ENCODE assay signal across 29 cellular contexts in the genomic region with DNA sequence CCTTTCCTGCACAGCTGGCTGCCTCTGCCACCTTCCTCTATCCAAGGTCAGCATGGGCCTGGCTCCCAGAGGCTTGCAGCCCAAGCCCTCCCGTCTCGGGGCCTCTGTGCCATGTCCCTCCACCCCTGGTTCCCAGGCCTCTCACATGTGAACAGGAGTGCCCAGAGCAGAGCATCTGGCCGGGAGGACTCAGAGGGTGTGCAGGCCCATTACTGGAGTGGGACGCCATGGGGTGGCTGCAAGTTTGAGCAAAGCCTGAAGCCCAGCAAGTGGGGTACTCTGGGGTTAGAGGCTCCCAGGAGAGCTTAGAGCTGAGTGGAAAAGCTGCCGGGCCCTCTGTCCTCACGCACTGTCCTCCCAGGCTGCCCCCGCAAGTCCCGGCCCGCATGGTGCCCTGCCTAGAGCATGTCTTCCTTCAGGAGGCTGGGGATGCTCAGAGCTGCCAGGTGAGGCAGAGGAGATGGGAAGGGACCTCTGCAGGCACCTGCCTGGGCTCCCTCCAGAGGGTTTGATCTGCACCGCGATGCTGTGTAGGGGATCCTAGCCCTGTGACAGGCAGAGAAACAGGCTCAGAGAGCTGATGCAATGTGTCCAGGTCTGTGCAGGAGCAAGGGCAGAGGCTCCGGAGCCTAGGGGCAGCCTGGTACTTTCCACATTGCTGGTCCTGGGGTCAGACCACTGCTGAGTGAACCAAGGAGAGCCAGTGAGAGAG. TPM values are rescaled to one million over a fixed set of nuclear protein-coding genes. Genes with fewer than 3 reads are reported as not detected.
DNase-seq lines count a peak whose midpoint lies in the region; ATAC-seq and TF ChIP-seq lines count a peak whose summit lies in the region.
"Had no signal": no experiment of that assay in that cellular context is flagged by ENCODE, and none has a peak within 500 bp of the region (broad histone marks: within the 10 kb centered on the region; RNA-seq: fewer than 3 reads in every experiment).

No MANE protein-coding gene starts in this region.

- no peak overlapping the region for H2BK5ac ChIP-seq in neuronal stem cell (ENCODE audit: low read length)

- peaks cover 10% of the 10 kb centered on the region for H3K9me3 Mint-ChIP-seq in activated CD4-positive, alpha-beta memory T cell treated with anti-CD3 and anti-CD28 coated beads, Interleukin-2, amount 10 ng/mL, durations not matched to agents 7 days and 5 days
- H3K9me3 Mint-ChIP-seq: CD4-positive, alpha-beta memory T cell had no signal

- no peak overlapping the region for H3K9ac ChIP-seq in neuronal stem cell (ENCODE audit: low read depth, low read length, poor library complexity)

- no peaks in the 10 kb centered on the region for H3K79me1 ChIP-seq in neuronal stem cell (ENCODE audit: low read depth, low read length)

- no CpG with 5 or more reads among the region's 12 CpGs for WGBS in neuronal stem cell (ENCODE audit: extremely low coverage in 2 of 2, insufficient read length in 2 of 2, insufficient replicate concordance in 1 of 2), 2 donors
- WGBS in aorta, 2 donors = 85 to 89% methylated on average over 12 of the region's 12 CpGs

- intact Hi-C loops in cardiac septum (cut with DNase I) (no loop called here), left ventricle myocardium superior (cut with micrococcal nuclease) (no loop called here), aorta (cut with DNase I) (no loop called here)

- TF ChIP-seq CTCF in BE2C (IDR thresholded peaks at IDR 0.05; ENCODE audit: low read depth, low read length) = no peak

- H3K36me3 Mint-ChIP-seq in activated CD4-positive, alpha-beta memory T cell treated with anti-CD3 and anti-CD28 coated beads, Interleukin-2, amount 10 ng/mL, durations not matched to agents 7 days and 5 days (ENCODE audit: low read depth) = peaks cover 13% of the 10 kb centered on the region
- H3K36me3 Mint-ChIP-seq: CD4-positive, alpha-beta memory T cell; IgD-negative memory B cell had no signal

- peaks cover 23% of the 10 kb centered on the region for H3K4me1 Mint-ChIP-seq in activated CD4-positive, alpha-beta memory T cell treated with anti-CD3 and anti-CD28 coated beads, Interleukin-2, amount 10 ng/mL, durations not matched to agents 7 days and 5 days

- peak overlapping the region; percentile 30 for H2BK15ac ChIP-seq in neuronal stem cell (ENCODE audit: low read length)

- H3K27me3 ChIP-seq in neuronal stem cell (ENCODE audit: control insufficient read depth in 3 of 3, insufficient read depth in 3 of 3, low read depth in 1 of 3, low read length in 3 of 3) (peaks cover 0 to 24% (median 0%) of the 10 kb centered on the region in 3 experiments), aorta (ENCODE audit: control insufficient read depth in 1 of 2, insufficient read depth in 2 of 2, low read length in 1 of 2) (no peaks in the 10 kb centered on the region), BE2C (peaks cover 5% of the 10 kb centered on the region)
- H3K27me3 ChIP-seq: SJSA1, upper lobe of left lung had no signal

- H3K27me3 Mint-ChIP-seq in activated CD4-positive, alpha-beta memory T cell treated with anti-CD3 and anti-CD28 coated beads, Interleukin-2, amount 10 ng/mL, durations not matched to agents 7 days and 5 days = peaks cover 12% of the 10 kb centered on the region
- H3K27me3 Mint-ChIP-seq: IgD-negative memory B cell had no signal

- H3K4me3 ChIP-seq in neuronal stem cell (ENCODE audit: low read length in 2 of 2) (no peak overlapping the region), aorta (ENCODE audit: low read length in 2 of 2) (no peak overlapping the region), BE2C (ENCODE audit: low read depth, low read length) (no peak overlapping the region)
- H3K4me3 ChIP-seq: GM12878, HAP-1, SJSA1, upper lobe of left lung had no signal

- H3K4ac ChIP-seq in neuronal stem cell (ENCODE audit: low read length) = no peak overlapping the region

- CTCF ChIA-PET in activated CD4-positive, alpha-beta memory T cell treated with anti-CD3 and anti-CD28 coated beads, Interleukin-2, amount 10 ng/mL, durations not matched to agents 7 days and 5 days (lab: Charles Lee) = no interaction called here

- H2AK5ac ChIP-seq in neuronal stem cell (ENCODE audit: low read depth, low read length) = peak overlapping the region; percentile 24

- no peaks in the 10 kb centered on the region for H3K4me1 ChIP-seq in neuronal stem cell (ENCODE audit: control insufficient read depth in 2 of 2, insufficient read depth in 1 of 2, low read depth in 1 of 2, low read length in 2 of 2)
- H3K4me1 ChIP-seq in aorta (ENCODE audit: control insufficient read depth in 1 of 2, insufficient read depth in 2 of 2, low read length in 2 of 2) = no peaks in the 10 kb centered on the region
- no peaks in the 10 kb centered on the region for H3K4me1 ChIP-seq in BE2C
- H3K4me1 ChIP-seq: HAP-1, SJSA1 had no signal

- H3K14ac ChIP-seq in neuronal stem cell (ENCODE audit: low read length) = no peak overlapping the region

- peak overlapping the region; percentile 84 for H2BK120ac ChIP-seq in neuronal stem cell (ENCODE audit: low read depth, low read length)

- no peaks in the 10 kb centered on the region for H3K36me3 ChIP-seq in neuronal stem cell (replicated peaks in 1 of 2; ENCODE audit: control insufficient read depth in 2 of 2, insufficient read depth in 2 of 2, low read length in 2 of 2)
- H3K36me3 ChIP-seq in aorta (ENCODE audit: control insufficient read depth in 1 of 2, insufficient read depth in 2 of 2, low read length in 1 of 2) = no peaks in the 10 kb centered on the region
- H3K36me3 ChIP-seq in BE2C = no peaks in the 10 kb centered on the region
- H3K36me3 ChIP-seq: HAP-1, neutrophil, SJSA1, upper lobe of left lung had no signal

- H2AFZ ChIP-seq in neuronal stem cell (ENCODE audit: low read length) = no peak overlapping the region

- no peak overlapping the region for H3K4me2 ChIP-seq in neuronal stem cell (ENCODE audit: insufficient read depth, low read length, poor library complexity, severe bottlenecking)

- no peak overlapping the region for H2BK12ac ChIP-seq in neuronal stem cell (ENCODE audit: low read length)

- peak overlapping the region; percentile 45 for H3K23ac ChIP-seq in neuronal stem cell (ENCODE audit: low read depth, low read length, poor library complexity)

- H3K27ac ChIP-seq in neuronal stem cell (replicated peaks; ENCODE audit: low read length) (no peak overlapping the region), aorta (ENCODE audit: low read depth in 1 of 2, low read length in 2 of 2) (no peak overlapping the region)
- H3K27ac ChIP-seq: neutrophil, SJSA1, upper lobe of left lung had no signal

- peak; percentile 65 for DNase-seq in cardiac septum (ENCODE audit: low spot score)
- DNase-seq in left ventricle myocardium superior = no peak
- peak; percentile 11 for DNase-seq in activated CD4-positive, alpha-beta memory T cell treated with anti-CD3 and anti-CD28 coated beads, Interleukin-2, amount 10 ng/mL, durations not matched to agents 7 days and 5 days
- no peak for DNase-seq in neuronal stem cell (ENCODE audit: low spot score)
- peak; percentile 26 to 63 for DNase-seq in aorta
- no peak for DNase-seq in BE2C
- no peak for DNase-seq in CD1c-positive myeloid dendritic cell (ENCODE audit: extremely low spot score)
- DNase-seq: activated CD4-positive, alpha-beta T cell treated with anti-CD3 and anti-CD28 coated beads for 48 hours; CD4-positive, alpha-beta memory T cell; cerebellar nuclear complex; DMS53; effector CD4-positive, alpha-beta T cell; foreskin melanocyte; hippocampal formation; NCI-H1417 treated with DMSO at 0.1 percent for 48 hours; NCI-H510A; retina; stimulated activated CD4-positive, alpha-beta T cell treated with anti-CD3 and anti-CD28 coated beads, Interleukin-12 subunit alpha, Interleukin-12 subunit beta, amount 100 ng/mL, for 4 hours; stimulated activated naive CD8-positive, alpha-beta T cell treated with anti-CD3 and anti-CD28 coated beads, Interleukin-15, amount 100 ng/mL, for 72 hours had no signal

- H3K27ac Mint-ChIP-seq in activated CD4-positive, alpha-beta memory T cell treated with anti-CD3 and anti-CD28 coated beads, Interleukin-2, amount 10 ng/mL, durations not matched to agents 7 days and 5 days = no peak overlapping the region
- H3K27ac Mint-ChIP-seq: CD4-positive, alpha-beta memory T cell; IgD-negative memory B cell; stimulated activated naive CD8-positive, alpha-beta T cell treated with anti-CD3 and anti-CD28 coated beads, Interleukin-15, amount 100 ng/mL, for 72 hours had no signal

- H3K18ac ChIP-seq in neuronal stem cell (ENCODE audit: low read length) = peak overlapping the region; percentile 52

- H4K8ac ChIP-seq in neuronal stem cell (ENCODE audit: low read depth, low read length) = no peak overlapping the region

- no peak for ATAC-seq in left ventricle myocardium superior
- ATAC-seq in aorta (ENCODE audit: low FRiP score) = no peak
- ATAC-seq: activated naive CD4-positive, alpha-beta T cell treated with anti-CD3 and anti-CD28 coated beads, Interleukin-2, amount 50 U/mL, for 72 hours; GM12878; Panc1 had no signal

- POLR2A ChIA-PET in activated CD4-positive, alpha-beta memory T cell treated with anti-CD3 and anti-CD28 coated beads, Interleukin-2, amount 10 ng/mL, durations not matched to agents 7 days and 5 days (lab: Charles Lee) = no interaction called here

- H4K91ac ChIP-seq in neuronal stem cell (ENCODE audit: low read depth, low read length, poor library complexity) = no peak overlapping the region

- no peak overlapping the region for H3K4me3 Mint-ChIP-seq in activated CD4-positive, alpha-beta memory T cell treated with anti-CD3 and anti-CD28 coated beads, Interleukin-2, amount 10 ng/mL, durations not matched to agents 7 days and 5 days
- H3K4me3 Mint-ChIP-seq: CD4-positive, alpha-beta memory T cell; IgD-negative memory B cell; stimulated activated naive CD8-positive, alpha-beta T cell treated with anti-CD3 and anti-CD28 coated beads, Interleukin-15, amount 100 ng/mL, for 72 hours had no signal

- H3K9me3 ChIP-seq in neuronal stem cell (replicated peaks in 1 of 2; ENCODE audit: control insufficient read depth in 2 of 2, insufficient read depth in 1 of 2, low read depth in 1 of 2, low read length in 2 of 2) (peaks cover 0 to 7% of the 10 kb centered on the region in 2 donors), aorta (ENCODE audit: control insufficient read depth, low read length) (peaks cover 3% of the 10 kb centered on the region), BE2C (peaks cover 3% of the 10 kb centered on the region; the same call in 1 of the 2 replicates)
- H3K9me3 ChIP-seq: HAP-1, neutrophil, SJSA1, upper lobe of left lung had no signal

RNA-seq across cellular contexts. Expression of gene DIO3, which starts 39.8 kb away (rescaled TPM):
- not detected for total RNA-seq in cardiac septum
- 0.15 TPM for total RNA-seq in left ventricle myocardium superior
- total RNA-seq in activated CD4-positive, alpha-beta memory T cell treated with anti-CD3 and anti-CD28 coated beads, Interleukin-2, amount 10 ng/mL, durations not matched to agents 7 days and 5 days = not detected
- 8.3 TPM for polyA plus RNA-seq in neuronal stem cell (2013, experiment 1 of 2)
- 7.9 TPM for polyA plus RNA-seq in neuronal stem cell (2013, experiment 2 of 2)
- 1 to 10 TPM; 3.9 to 5.8 TPM for total RNA-seq in aorta
- under 1 TPM; 0.05 to 0.13 TPM for polyA plus RNA-seq in aorta
- polyA plus RNA-seq in BE2C (2012; ENCODE audit: insufficient read depth, insufficient read length, low read depth) = not detected
- total RNA-seq: activated naive CD4-positive, alpha-beta T cell treated with anti-CD3 and anti-CD28 coated beads, Interleukin-2, amount 50 U/mL, for 72 hours; CD4-positive, alpha-beta memory T cell; GM12878; M059J; SJSA1; T-helper 1 cell treated with Interleukin-12 subunit alpha and Interleukin-12 subunit beta and Interleukin-4 antibody, amounts not matched to agents 30 ng/mL and 1 ng/mL, for 36 hours had no signal
- polyA plus RNA-seq: CD4-positive, alpha-beta memory T cell; GM12878; IgD-negative memory B cell had no signal

Comparison
In these comparisons a context has a peak if more than half of its experiments do, and no peak if none do; other contexts are left out.
1. DNase-seq: peak in cardiac septum (single experiment), activated CD4-positive, alpha-beta memory T cell treated with anti-CD3 and anti-CD28 coated beads, Interleukin-2, amount 10 ng/mL, durations not matched to agents 7 days and 5 days (single experiment) and aorta (2 of 2); none in left ventricle myocardium superior (single experiment), neuronal stem cell (single experiment), BE2C (single experiment) and CD1c-positive myeloid dendritic cell (single experiment).